In genomic region chr6:150068786-150069648, GRCh38 we compare ENCODE assay signal across 8 cellular contexts. TPM values are rescaled to one million over a fixed set of nuclear protein-coding genes. Genes with fewer than 3 reads are reported as not detected.
DNase-seq lines count a peak whose midpoint lies in the region; ATAC-seq and TF ChIP-seq lines count a peak whose summit lies in the region.

Gene ULBP3 (minus strand): TSS chr6:150069121. CDS start chr6:150069066, 55 bp downstream.

- H3K4me3 ChIP-seq in upper lobe of right lung: peak within 1 kb of the TSS; percentile 63

- TF ChIP-seq CTCF in progenitor cell of endocrine pancreas (IDR thresholded peaks at IDR 0.05; ENCODE audit: unreplicated experiment) (peak; percentile 66), upper lobe of right lung (IDR thresholded peaks at IDR 0.05) (peak; percentile 54)

- peaks cover 4% of the 10 kb centered on the region for H3K4me1 ChIP-seq in upper lobe of right lung

- H3K27me3 ChIP-seq in upper lobe of right lung: no peaks in the 10 kb centered on the region

- TF ChIP-seq RAD21 in Ishikawa (IDR thresholded peaks at IDR 0.05; ENCODE audit: low read depth): peak; percentile 52; the same call in 1 of the 2 replicates

- TF ChIP-seq EP300 in Ishikawa (IDR thresholded peaks at IDR 0.05; ENCODE audit: borderline replicate concordance): no peak

- ATAC-seq in GM21381 (IDR thresholded peaks at IDR 0.05; ENCODE audit: unreplicated experiment) (peak; percentile 81), left cardiac atrium (peak; percentile 96), upper lobe of right lung (peak; percentile 93)

- no peaks in the 10 kb centered on the region for H3K36me3 ChIP-seq in upper lobe of right lung

- H3K36me3 Mint-ChIP-seq in progenitor cell of endocrine pancreas (ENCODE audit: insufficient read depth): peaks cover 6% of the 10 kb centered on the region

- DNase-seq in COLO668 (lab: John Stamatoyannopoulos, UW; ENCODE audit: unreplicated experiment) (peak; percentile 72), T follicular helper cell (ENCODE audit: low read depth) (peak; percentile 33), amniotic stem cell (lab: John Stamatoyannopoulos, UW) (peak; percentile 93), left cardiac atrium (peak; percentile 95), progenitor cell of endocrine pancreas (ENCODE audit: low spot score, unreplicated experiment) (peak; percentile 85), upper lobe of right lung (peak; percentile 96)

- H3K27ac Mint-ChIP-seq in progenitor cell of endocrine pancreas: peak within 1 kb of the TSS; percentile 92

- H3K27me3 Mint-ChIP-seq in progenitor cell of endocrine pancreas: peaks cover 7% of the 10 kb centered on the region

- no peaks in the 10 kb centered on the region for H3K9me3 Mint-ChIP-seq in progenitor cell of endocrine pancreas (ENCODE audit: low read depth)

- no peaks in the 10 kb centered on the region for H3K9me3 ChIP-seq in upper lobe of right lung

- intact Hi-C loops in left cardiac atrium (cut with DNase I) (no loop called here), upper lobe of right lung (cut with DNase I) (no loop called here)

- H3K27ac ChIP-seq in upper lobe of right lung: peak within 1 kb of the TSS; percentile 34

- H3K4me3 Mint-ChIP-seq in progenitor cell of endocrine pancreas (ENCODE audit: low read depth): peak within 1 kb of the TSS; percentile 92

- H3K4me1 Mint-ChIP-seq in progenitor cell of endocrine pancreas (ENCODE audit: low read depth): peaks cover 3% of the 10 kb centered on the region

TF ChIP-seq in Ishikawa, 13 proteins besides CTCF, POLR2A, EP300 and RAD21:
- TF ChIP-seq EGR1 (IDR thresholded peaks at IDR 0.05) (no peak; the same call in 1 of the 2 replicates), TAF1 (IDR thresholded peaks at IDR 0.05; ENCODE audit: low read depth) (peak; percentile 85), FOXM1 (IDR thresholded peaks at IDR 0.05; ENCODE audit: borderline replicate concordance, low read depth) (no peak), ZBTB7A (IDR thresholded peaks at IDR 0.05; ENCODE audit: low read depth) (no peak), CEBPB (IDR thresholded peaks at IDR 0.05) (no peak), TCF12 (IDR thresholded peaks at IDR 0.05; ENCODE audit: low read depth) (0 out of 2 replicates have a peak, but pooled peaks have one; percentile 22), CREB1 (IDR thresholded peaks at IDR 0.05; ENCODE audit: low read depth) (no peak), TEAD4 (IDR thresholded peaks at IDR 0.05) (peak; percentile 31; the same call in 1 of the 2 replicates), YY1 (IDR thresholded peaks at IDR 0.05; ENCODE audit: low read depth) (peak; percentile 74), NFIC (IDR thresholded peaks at IDR 0.05) (0 out of 2 replicates have a peak, but pooled peaks have one; percentile 22)
- TF ChIP-seq, protein P1, sequence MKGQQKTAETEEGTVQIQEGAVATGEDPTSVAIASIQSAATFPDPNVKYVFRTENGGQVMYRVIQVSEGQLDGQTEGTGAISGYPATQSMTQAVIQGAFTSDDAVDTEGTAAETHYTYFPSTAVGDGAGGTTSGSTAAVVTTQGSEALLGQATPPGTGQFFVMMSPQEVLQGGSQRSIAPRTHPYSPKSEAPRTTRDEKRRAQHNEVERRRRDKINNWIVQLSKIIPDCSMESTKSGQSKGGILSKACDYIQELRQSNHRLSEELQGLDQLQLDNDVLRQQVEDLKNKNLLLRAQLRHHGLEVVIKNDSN (IDR thresholded peaks at IDR 0.05): no peak
- TF ChIP-seq, protein P2, sequence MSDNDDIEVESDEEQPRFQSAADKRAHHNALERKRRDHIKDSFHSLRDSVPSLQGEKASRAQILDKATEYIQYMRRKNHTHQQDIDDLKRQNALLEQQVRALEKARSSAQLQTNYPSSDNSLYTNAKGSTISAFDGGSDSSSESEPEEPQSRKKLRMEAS (IDR thresholded peaks at IDR 0.05): peak; percentile 71
- TF ChIP-seq, protein P3, sequence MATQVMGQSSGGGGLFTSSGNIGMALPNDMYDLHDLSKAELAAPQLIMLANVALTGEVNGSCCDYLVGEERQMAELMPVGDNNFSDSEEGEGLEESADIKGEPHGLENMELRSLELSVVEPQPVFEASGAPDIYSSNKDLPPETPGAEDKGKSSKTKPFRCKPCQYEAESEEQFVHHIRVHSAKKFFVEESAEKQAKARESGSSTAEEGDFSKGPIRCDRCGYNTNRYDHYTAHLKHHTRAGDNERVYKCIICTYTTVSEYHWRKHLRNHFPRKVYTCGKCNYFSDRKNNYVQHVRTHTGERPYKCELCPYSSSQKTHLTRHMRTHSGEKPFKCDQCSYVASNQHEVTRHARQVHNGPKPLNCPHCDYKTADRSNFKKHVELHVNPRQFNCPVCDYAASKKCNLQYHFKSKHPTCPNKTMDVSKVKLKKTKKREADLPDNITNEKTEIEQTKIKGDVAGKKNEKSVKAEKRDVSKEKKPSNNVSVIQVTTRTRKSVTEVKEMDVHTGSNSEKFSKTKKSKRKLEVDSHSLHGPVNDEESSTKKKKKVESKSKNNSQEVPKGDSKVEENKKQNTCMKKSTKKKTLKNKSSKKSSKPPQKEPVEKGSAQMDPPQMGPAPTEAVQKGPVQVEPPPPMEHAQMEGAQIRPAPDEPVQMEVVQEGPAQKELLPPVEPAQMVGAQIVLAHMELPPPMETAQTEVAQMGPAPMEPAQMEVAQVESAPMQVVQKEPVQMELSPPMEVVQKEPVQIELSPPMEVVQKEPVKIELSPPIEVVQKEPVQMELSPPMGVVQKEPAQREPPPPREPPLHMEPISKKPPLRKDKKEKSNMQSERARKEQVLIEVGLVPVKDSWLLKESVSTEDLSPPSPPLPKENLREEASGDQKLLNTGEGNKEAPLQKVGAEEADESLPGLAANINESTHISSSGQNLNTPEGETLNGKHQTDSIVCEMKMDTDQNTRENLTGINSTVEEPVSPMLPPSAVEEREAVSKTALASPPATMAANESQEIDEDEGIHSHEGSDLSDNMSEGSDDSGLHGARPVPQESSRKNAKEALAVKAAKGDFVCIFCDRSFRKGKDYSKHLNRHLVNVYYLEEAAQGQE (IDR thresholded peaks at IDR 0.05; ENCODE audit: low read depth): no peak

RNA-seq across cellular contexts. Expression of gene ULBP3, which starts in this region (rescaled TPM):
- total RNA-seq in left cardiac atrium (1 to 10 TPM in 1 of 2 donors, under 1 TPM in 1; 0.60 to 1.4 TPM), progenitor cell of endocrine pancreas (16.2 TPM in 2 replicates), upper lobe of right lung (3.8 TPM)

Comparison
In these comparisons a context has a peak if more than half of its experiments do, and no peak if none do; other contexts are left out.
1. Peak in every context shown above with its lines: DNase-seq, ATAC-seq, H3K4me3 ChIP-seq and H3K27ac ChIP-seq.
2. DNase-seq: peak in every context shown above with its lines; median percentile 96 in upper lobe of right lung; 95 in left cardiac atrium; 93 in amniotic stem cell; 85 in progenitor cell of endocrine pancreas; 72 in COLO668; 33 in T follicular helper cell.